Comparison of ENCODE assay signal across 23 cellular contexts in genomic region chr5:79093762-79094161, GRCh38. TPM values are rescaled to one million over a fixed set of nuclear protein-coding genes. Genes with fewer than 3 reads are reported as not detected.
DNase-seq lines count a peak whose midpoint lies in the region; ATAC-seq and TF ChIP-seq lines count a peak whose summit lies in the region.
"Had no signal": no experiment of that assay in that cellular context is flagged by ENCODE, and none has a peak within 500 bp of the region (broad histone marks: within the 10 kb centered on the region; RNA-seq: fewer than 3 reads in every experiment).

No MANE protein-coding gene starts in this region.

- H3K27ac ChIP-seq in parathyroid adenoma (no peak overlapping the region), prostate gland (no peak overlapping the region)
- H3K27ac ChIP-seq: brain microvascular endothelial cell, C4-2B, dorsolateral prefrontal cortex, right atrium auricular region, thyroid gland had no signal

- H3K36me3 ChIP-seq in parathyroid adenoma (ENCODE audit: control insufficient read depth, insufficient read depth, low read length) = no peaks in the 10 kb centered on the region
- no peaks in the 10 kb centered on the region for H3K36me3 ChIP-seq in prostate gland
- H3K36me3 ChIP-seq: brain microvascular endothelial cell, right atrium auricular region, thyroid gland had no signal

- no peaks in the 10 kb centered on the region for H3K79me2 ChIP-seq in parathyroid adenoma

- H3K4me3 ChIP-seq in parathyroid adenoma (ENCODE audit: low read depth, low read length) = no peak overlapping the region
- H3K4me3 ChIP-seq in prostate gland = no peak overlapping the region
- H3K4me3 ChIP-seq: dorsolateral prefrontal cortex, right atrium auricular region, thyroid gland had no signal

- H2AFZ ChIP-seq in parathyroid adenoma = peak overlapping the region; percentile 8

- 50% methylated on average over 3 of the region's 3 CpGs for WGBS in prostate gland

- H3K9me3 ChIP-seq in parathyroid adenoma (ENCODE audit: control insufficient read depth, low read length) (no peaks in the 10 kb centered on the region), prostate gland (no peaks in the 10 kb centered on the region)
- H3K9me3 ChIP-seq: right atrium auricular region, thyroid gland had no signal

- intact Hi-C loops in prostate gland (cut with DNase I) = no loop called here

- H3K27me3 ChIP-seq in parathyroid adenoma (ENCODE audit: control insufficient read depth, insufficient read depth, low read length) (no peaks in the 10 kb centered on the region), prostate gland (replicated peaks; ENCODE audit: insufficient read depth) (no peaks in the 10 kb centered on the region)
- H3K27me3 ChIP-seq: brain microvascular endothelial cell, dorsolateral prefrontal cortex, right atrium auricular region, thyroid gland had no signal

- DNase-seq in NCI-H1092 treated with DMSO at 0.1 percent for 48 hours (lab: John Stamatoyannopoulos, UW) (peak; percentile 54), NCI-H345 (lab: John Stamatoyannopoulos, UW) (peak; percentile 65), NAMALWA (ENCODE audit: low spot score) (no peak), prostate gland (ENCODE audit: low spot score) (no peak)
- DNase-seq: activated CD4-positive, alpha-beta T cell treated with anti-CD3 and anti-CD28 coated beads for 1 hour; activated CD8-positive, alpha-beta memory T cell treated with anti-CD3 and anti-CD28 coated beads, Interleukin-2, amount 50 U/mL, for 4 hours; activated naive CD4-positive, alpha-beta T cell treated with anti-CD3 and anti-CD28 coated beads, Interleukin-2, amount 50 U/mL, for 16 hours; brain microvascular endothelial cell; dorsolateral prefrontal cortex; GDM1; hypothalamus; IMR-90; left ventricle myocardium superior; naive thymus-derived CD4-positive, alpha-beta T cell; NCI-H1436; RPMI8226; thyroid gland had no signal

- TF ChIP-seq POLR2A in prostate gland (IDR thresholded peaks at IDR 0.05) = no peak

- no peak overlapping the region for H3K9ac ChIP-seq in parathyroid adenoma

- H3K4me2 ChIP-seq in parathyroid adenoma (ENCODE audit: low read length) = peak overlapping the region; percentile 46

- ATAC-seq in SK-N-SH treated with all-trans-retinoic acid at 6 μM for 48 hours = no peak
- ATAC-seq in GM19395 (IDR thresholded peaks at IDR 0.05; ENCODE audit: unreplicated experiment) = no peak
- ATAC-seq: left ventricle myocardium superior; naive thymus-derived CD4-positive, alpha-beta T cell had no signal

- H3K4me1 ChIP-seq in parathyroid adenoma (peaks cover 7% of the 10 kb centered on the region), prostate gland (replicated peaks) (no peaks in the 10 kb centered on the region)
- H3K4me1 ChIP-seq: right atrium auricular region, thyroid gland had no signal

- TF ChIP-seq CTCF in parathyroid adenoma (IDR thresholded peaks at IDR 0.05) (no peak), prostate gland (IDR thresholded peaks at IDR 0.05) (no peak)

TF ChIP-seq in SK-N-SH treated with all-trans-retinoic acid at 6 μM for 48 hours, 23 proteins besides CTCF, POLR2A, EP300 and RAD21:
- TF ChIP-seq CSDC2 (CRISPR knock-in tag; IDR thresholded peaks at IDR 0.05) (no peak), TCF4 (CRISPR knock-in tag; IDR thresholded peaks at IDR 0.05; ENCODE audit: borderline replicate concordance) (peak; percentile 74), ARNTL (CRISPR knock-in tag; IDR thresholded peaks at IDR 0.05; ENCODE audit: borderline replicate concordance, low read depth) (no peak), SNAI2 (CRISPR knock-in tag; IDR thresholded peaks at IDR 0.05) (no peak), TOX (CRISPR knock-in tag; IDR thresholded peaks at IDR 0.05; ENCODE audit: borderline replicate concordance) (no peak), ZNF8 (CRISPR knock-in tag; IDR thresholded peaks at IDR 0.05) (no peak), ESRRG (CRISPR knock-in tag; IDR thresholded peaks at IDR 0.05) (no peak), PPARA (CRISPR knock-in tag; IDR thresholded peaks at IDR 0.05; ENCODE audit: borderline replicate concordance) (no peak), ZNF70 (CRISPR knock-in tag; IDR thresholded peaks at IDR 0.05) (no peak)

RNA-seq across cellular contexts. Expression of gene BHMT, which starts 17.8 kb away (rescaled TPM):
- total RNA-seq in prostate gland = 1 to 10 TPM in 1 of 2 donors, under 1 TPM in 1; 0.51 to 3.1 TPM
- total RNA-seq: IMR-90; left ventricle myocardium superior; naive thymus-derived CD4-positive, alpha-beta T cell; right atrium auricular region; T-helper 1 cell treated with Interleukin-12 subunit alpha and Interleukin-12 subunit beta and Interleukin-4 antibody, amounts not matched to agents 30 ng/mL and 1 ng/mL, for 36 hours had no signal

RNA-seq across cellular contexts. Expression of gene BHMT2, which starts 24.2 kb away (rescaled TPM):
- 1 to 10 TPM; 4.0 to 7.4 TPM for total RNA-seq in prostate gland
- total RNA-seq: naive thymus-derived CD4-positive, alpha-beta T cell; T-helper 1 cell treated with Interleukin-12 subunit alpha and Interleukin-12 subunit beta and Interleukin-4 antibody, amounts not matched to agents 30 ng/mL and 1 ng/mL, for 36 hours had no signal

RNA-seq across cellular contexts. Expression of gene DMGDH, which starts 24.3 kb away (rescaled TPM):
- total RNA-seq in prostate gland = 1 to 10 TPM in 1 of 2 donors, under 1 TPM in 1; 0.77 to 9.9 TPM

Comparison
In these comparisons a context has a peak if more than half of its experiments do, and no peak if none do; other contexts are left out.
1. DNase-seq: peak in NCI-H1092 treated with DMSO at 0.1 percent for 48 hours (single experiment) and NCI-H345 (single experiment); none in NAMALWA (single experiment) and prostate gland (single experiment).